In genomic region chr4:47612116-47613023, GRCh38 we compare ENCODE assay signal across 26 cellular contexts.
DNase-seq lines count a peak whose midpoint lies in the region; ATAC-seq, FAIRE-seq and TF ChIP-seq lines count a peak whose summit lies in the region.
"Had no signal": no experiment of that assay in that cellular context is flagged by ENCODE, and none has a peak within 500 bp of the region (broad histone marks: within the 10 kb centered on the region; RNA-seq: fewer than 3 reads in every experiment).

No MANE protein-coding gene starts in this region.

- no peaks in the 10 kb centered on the region for H3K36me3 Mint-ChIP-seq in astrocyte (ENCODE audit: low read depth, unreplicated experiment)
- H3K36me3 Mint-ChIP-seq: activated naive CD4-positive, alpha-beta T cell treated with anti-CD3 and anti-CD28 coated beads, Interleukin-2, amount 50 U/mL, for 24 hours; WTC11 had no signal

- H3K9me3 ChIP-seq in astrocyte (ENCODE audit: insufficient read depth, low read depth, low read length), result no peaks in the 10 kb centered on the region
- H3K9me3 ChIP-seq: A549, Peyer's patch had no signal

- H3K4me3 ChIP-seq in AG10803 (ENCODE audit: low read length), result no peak overlapping the region
- no peak overlapping the region for H3K4me3 ChIP-seq in astrocyte (ENCODE audit: insufficient read depth, low read depth, low read length)
- H3K4me3 ChIP-seq: A549, Peyer's patch had no signal

- H3K9me3 Mint-ChIP-seq in astrocyte (ENCODE audit: unreplicated experiment), result no peaks in the 10 kb centered on the region
- H3K9me3 Mint-ChIP-seq: activated naive CD4-positive, alpha-beta T cell treated with anti-CD3 and anti-CD28 coated beads, Interleukin-2, amount 50 U/mL, for 24 hours; stimulated activated naive CD8-positive, alpha-beta T cell treated with anti-CD3 and anti-CD28 coated beads, Interleukin-15, Interleukin-2, amounts not matched to agents 100 ng/mL and 50 ng/mL, for 24 hours; WTC11 had no signal

- ATAC-seq in foreskin keratinocyte, result peak; percentile 76
- no peak for ATAC-seq in GM21825 (IDR thresholded peaks at IDR 0.05; ENCODE audit: unreplicated experiment)
- ATAC-seq: A549; naive thymus-derived CD4-positive, alpha-beta T cell; WTC11 had no signal

- H3K27me3 Mint-ChIP-seq in astrocyte (ENCODE audit: low read depth, unreplicated experiment), result no peaks in the 10 kb centered on the region

- H3K27ac Mint-ChIP-seq in astrocyte (ENCODE audit: unreplicated experiment), result no peak overlapping the region
- H3K27ac Mint-ChIP-seq: activated naive CD4-positive, alpha-beta T cell treated with anti-CD3 and anti-CD28 coated beads, Interleukin-2, amount 50 U/mL, for 24 hours; naive thymus-derived CD4-positive, alpha-beta T cell; stimulated activated naive CD8-positive, alpha-beta T cell treated with anti-CD3 and anti-CD28 coated beads, Interleukin-15, Interleukin-2, amounts not matched to agents 100 ng/mL and 50 ng/mL, for 24 hours; WTC11 had no signal

- peak overlapping the region; percentile 24 for H3K4me2 ChIP-seq in astrocyte (ENCODE audit: low read length)
- H3K4me2 ChIP-seq: A549 had no signal

- H2AFZ ChIP-seq in astrocyte (ENCODE audit: low read depth, low read length), result no peak overlapping the region

- DNase-seq in AG10803 (ENCODE audit: low read depth), result peak; percentile 36
- peak; percentile 37 for DNase-seq in HS-5 (ENCODE audit: low read depth)
- peak; percentile 60 for DNase-seq in astrocyte (ENCODE audit: low read depth)
- peak in 1 of 2 donors; percentile 28 for DNase-seq in foreskin keratinocyte
- DNase-seq in KBM-7, result no peak
- no peak for DNase-seq in stimulated activated CD4-positive, alpha-beta T cell treated with anti-CD3 and anti-CD28 coated beads, Interleukin-4, amount 100 ng/mL, for 1 hour
- no peak for DNase-seq in GM19240 (ENCODE audit: insufficient read length, low spot score)
- DNase-seq: activated CD4-positive, alpha-beta T cell treated with anti-CD3 and anti-CD28 coated beads, Interleukin-2, amount 50 U/mL, for 4 hours; aorta; central memory CD4-positive, alpha-beta T cell; dermis blood vessel endothelial cell; GDM1; glutamatergic neuron; kidney; midbrain; naive thymus-derived CD4-positive, alpha-beta T cell; NCI-H1092 treated with DMSO at 0.1 percent for 48 hours; NCI-H187; Peyer's patch had no signal

- no peaks in the 10 kb centered on the region for H3K36me3 ChIP-seq in astrocyte (ENCODE audit: insufficient read depth, low read length)
- H3K36me3 ChIP-seq: Peyer's patch had no signal

- no peaks in the 10 kb centered on the region for H3K79me2 ChIP-seq in astrocyte (ENCODE audit: insufficient read depth, low read length)

- H3K27me3 ChIP-seq in astrocyte (ENCODE audit: insufficient read depth, low read length) (no peaks in the 10 kb centered on the region), foreskin keratinocyte (no peaks in the 10 kb centered on the region)
- H3K27me3 ChIP-seq: Peyer's patch had no signal

- peak; percentile 55 for FAIRE-seq in astrocyte (lab: Jason Lieb, UNC)
- FAIRE-seq: A549, endometrium, GM18507, kidney had no signal

- H4K20me1 ChIP-seq in astrocyte (ENCODE audit: insufficient read depth, low read length), result no peaks in the 10 kb centered on the region

- H3K4me1 ChIP-seq in astrocyte (ENCODE audit: insufficient read depth, low read length) (peaks cover 13% of the 10 kb centered on the region), foreskin keratinocyte (peaks cover 9% of the 10 kb centered on the region)
- H3K4me1 ChIP-seq: A549, Peyer's patch had no signal

- H3K9ac ChIP-seq in astrocyte (ENCODE audit: low read length), result no peak overlapping the region

- no peak overlapping the region for H3K4me3 Mint-ChIP-seq in astrocyte (ENCODE audit: unreplicated experiment)
- H3K4me3 Mint-ChIP-seq: activated naive CD4-positive, alpha-beta T cell treated with anti-CD3 and anti-CD28 coated beads, Interleukin-2, amount 50 U/mL, for 24 hours; naive thymus-derived CD4-positive, alpha-beta T cell; stimulated activated naive CD8-positive, alpha-beta T cell treated with anti-CD3 and anti-CD28 coated beads, Interleukin-15, Interleukin-2, amounts not matched to agents 100 ng/mL and 50 ng/mL, for 24 hours; WTC11 had no signal

- in situ Hi-C loops in KBM-7 (cut with MboI; ENCODE audit: low pct_unique_long_range_greater_than_20kb, low sequenced_read_pairs), result no loop called here

- H3K27ac ChIP-seq in astrocyte (ENCODE audit: low read depth, low read length), result no peak overlapping the region
- H3K27ac ChIP-seq in foreskin keratinocyte, result no peak overlapping the region
- H3K27ac ChIP-seq: A549, Peyer's patch had no signal

- no peak for TF ChIP-seq CTCF in AG10803 (conservative IDR thresholded peaks at IDR 0.05; ENCODE audit: low read length)
- no peak for TF ChIP-seq CTCF in astrocyte (IDR thresholded peaks at IDR 0.05; ENCODE audit: insufficient read depth, low read depth, low read length)
- TF ChIP-seq CTCF in foreskin keratinocyte (conservative IDR thresholded peaks at IDR 0.05), result no peak

- H3K4me1 Mint-ChIP-seq in astrocyte (ENCODE audit: low read depth, unreplicated experiment), result peaks cover 6% of the 10 kb centered on the region
- H3K4me1 Mint-ChIP-seq: activated naive CD4-positive, alpha-beta T cell treated with anti-CD3 and anti-CD28 coated beads, Interleukin-2, amount 50 U/mL, for 24 hours; naive thymus-derived CD4-positive, alpha-beta T cell; WTC11 had no signal

Comparison
In these comparisons a context has a peak if more than half of its experiments do, and no peak if none do; other contexts are left out.
1. DNase-seq: peak in AG10803 (single experiment), HS-5 (single experiment) and astrocyte (single experiment); none in KBM-7 (single experiment), stimulated activated CD4-positive, alpha-beta T cell treated with anti-CD3 and anti-CD28 coated beads, Interleukin-4, amount 100 ng/mL, for 1 hour (single experiment) and GM19240 (single experiment).